Comparison of ENCODE assay signal across 1 cellular context in the genomic region with DNA sequence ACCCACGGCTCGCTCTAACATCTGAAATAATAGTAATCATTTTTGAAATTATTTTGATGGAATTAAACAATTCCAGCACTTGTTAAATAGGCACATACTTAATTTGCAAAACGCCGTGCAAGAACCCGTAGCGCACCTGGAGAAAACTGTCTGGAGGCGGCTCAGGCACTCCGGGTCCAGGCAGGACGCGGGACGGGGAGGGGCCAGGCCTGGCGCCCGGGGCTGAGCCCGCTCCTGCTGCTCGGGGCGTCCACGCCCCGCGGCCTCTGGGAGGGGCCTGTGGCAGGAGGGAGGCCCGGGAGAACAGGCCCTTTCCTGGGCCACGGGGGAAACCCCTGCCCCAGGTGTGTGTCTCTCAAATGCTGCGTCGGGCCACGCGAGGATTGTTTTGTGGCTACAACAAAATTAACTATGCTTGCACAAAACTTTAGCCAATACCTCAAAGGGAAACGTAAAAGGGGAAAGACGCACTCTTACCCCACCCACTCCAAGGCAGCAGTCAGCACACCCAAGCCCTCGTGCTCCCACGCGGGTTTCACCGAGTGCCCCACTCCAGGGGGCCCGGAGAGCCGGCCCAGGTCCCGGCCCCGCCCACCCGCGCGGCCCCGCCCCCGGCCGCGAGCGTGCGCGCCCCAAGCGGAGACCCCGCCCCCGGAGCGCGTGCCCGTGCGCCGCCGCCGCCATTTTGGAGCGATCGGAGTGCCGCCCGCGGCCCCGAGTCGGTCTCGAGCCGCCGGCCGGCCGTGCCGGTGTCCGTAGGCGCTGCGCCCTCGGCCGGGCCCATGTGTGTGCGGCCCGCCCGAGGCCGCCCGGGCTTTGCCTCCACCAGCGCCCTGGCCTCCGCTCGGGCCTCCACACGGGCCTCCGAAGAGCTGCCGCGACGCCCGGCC.
TF ChIP-seq lines count a peak whose summit lies in the region.

A gene with protein sequence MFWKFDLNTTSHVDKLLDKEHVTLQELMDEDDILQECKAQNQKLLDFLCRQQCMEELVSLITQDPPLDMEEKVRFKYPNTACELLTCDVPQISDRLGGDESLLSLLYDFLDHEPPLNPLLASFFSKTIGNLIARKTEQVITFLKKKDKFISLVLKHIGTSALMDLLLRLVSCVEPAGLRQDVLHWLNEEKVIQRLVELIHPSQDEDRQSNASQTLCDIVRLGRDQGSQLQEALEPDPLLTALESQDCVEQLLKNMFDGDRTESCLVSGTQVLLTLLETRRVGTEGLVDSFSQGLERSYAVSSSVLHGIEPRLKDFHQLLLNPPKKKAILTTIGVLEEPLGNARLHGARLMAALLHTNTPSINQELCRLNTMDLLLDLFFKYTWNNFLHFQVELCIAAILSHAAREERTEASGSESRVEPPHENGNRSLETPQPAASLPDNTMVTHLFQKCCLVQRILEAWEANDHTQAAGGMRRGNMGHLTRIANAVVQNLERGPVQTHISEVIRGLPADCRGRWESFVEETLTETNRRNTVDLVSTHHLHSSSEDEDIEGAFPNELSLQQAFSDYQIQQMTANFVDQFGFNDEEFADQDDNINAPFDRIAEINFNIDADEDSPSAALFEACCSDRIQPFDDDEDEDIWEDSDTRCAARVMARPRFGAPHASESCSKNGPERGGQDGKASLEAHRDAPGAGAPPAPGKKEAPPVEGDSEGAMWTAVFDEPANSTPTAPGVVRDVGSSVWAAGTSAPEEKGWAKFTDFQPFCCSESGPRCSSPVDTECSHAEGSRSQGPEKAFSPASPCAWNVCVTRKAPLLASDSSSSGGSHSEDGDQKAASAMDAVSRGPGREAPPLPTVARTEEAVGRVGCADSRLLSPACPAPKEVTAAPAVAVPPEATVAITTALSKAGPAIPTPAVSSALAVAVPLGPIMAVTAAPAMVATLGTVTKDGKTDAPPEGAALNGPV (plus strand): TSS at position 677 of the 890 bp plus-strand sequence. CDS start 50,582 bp downstream, outside the sequence.

TF ChIP-seq in H1, 55 proteins besides CTCF, POLR2A, EP300 and RAD21:
- peak; percentile 91 for TF ChIP-seq YY1 (IDR thresholded peaks at IDR 0.05; ENCODE audit: low read depth, low read length)
- TF ChIP-seq KDM1A (IDR thresholded peaks at IDR 0.05; ENCODE audit: borderline replicate concordance, low read length), result no peak
- TF ChIP-seq HDAC6 (IDR thresholded peaks at IDR 0.05; ENCODE audit: low read depth, low read length), result no peak
- TF ChIP-seq KDM4A (IDR thresholded peaks at IDR 0.05; ENCODE audit: low read depth, low read length, severe bottlenecking), result peak; percentile 74
- TF ChIP-seq, protein P1, sequence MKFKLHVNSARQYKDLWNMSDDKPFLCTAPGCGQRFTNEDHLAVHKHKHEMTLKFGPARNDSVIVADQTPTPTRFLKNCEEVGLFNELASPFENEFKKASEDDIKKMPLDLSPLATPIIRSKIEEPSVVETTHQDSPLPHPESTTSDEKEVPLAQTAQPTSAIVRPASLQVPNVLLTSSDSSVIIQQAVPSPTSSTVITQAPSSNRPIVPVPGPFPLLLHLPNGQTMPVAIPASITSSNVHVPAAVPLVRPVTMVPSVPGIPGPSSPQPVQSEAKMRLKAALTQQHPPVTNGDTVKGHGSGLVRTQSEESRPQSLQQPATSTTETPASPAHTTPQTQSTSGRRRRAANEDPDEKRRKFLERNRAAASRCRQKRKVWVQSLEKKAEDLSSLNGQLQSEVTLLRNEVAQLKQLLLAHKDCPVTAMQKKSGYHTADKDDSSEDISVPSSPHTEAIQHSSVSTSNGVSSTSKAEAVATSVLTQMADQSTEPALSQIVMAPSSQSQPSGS (IDR thresholded peaks at IDR 0.05; ENCODE audit: low read length), result no peak
- TF ChIP-seq TAF7 (optimal IDR thresholded peaks at IDR 0.05; ENCODE audit: borderline replicate concordance, low read depth, low read length), result peak; percentile 31
- peak in 1 of 2 experiments; percentile 21; a peak in 1 of 4 replicates for TF ChIP-seq SIN3A (conservative IDR thresholded peaks at IDR 0.05 in 1 of 2, IDR thresholded peaks at IDR 0.05 in 1 of 2; ENCODE audit: low read depth in 1 of 2, low read length in 2 of 2)
- TF ChIP-seq TAF1 (IDR thresholded peaks at IDR 0.05; ENCODE audit: low read depth, low read length), result peak; percentile 77
- TF ChIP-seq CBX5 (IDR thresholded peaks at IDR 0.05; ENCODE audit: low read depth, low read length), result no peak
- peak; percentile 55 for TF ChIP-seq ASH2L (IDR thresholded peaks at IDR 0.05; ENCODE audit: low read length)
- TF ChIP-seq SP1 (IDR thresholded peaks at IDR 0.05; ENCODE audit: low read depth, low read length), result 0 out of 2 replicates have a peak, but pooled peaks have one; percentile 0
- peak; percentile 80 for TF ChIP-seq PHF8 (conservative IDR thresholded peaks at IDR 0.05; ENCODE audit: low read depth, low read length)
- TF ChIP-seq EGR1 (IDR thresholded peaks at IDR 0.05; ENCODE audit: borderline replicate concordance, low read depth, low read length), result no peak
- TF ChIP-seq BACH1 (IDR thresholded peaks at IDR 0.05; ENCODE audit: low read length), result 0 out of 2 replicates have a peak, but pooled peaks have one; percentile 10
- TF ChIP-seq, protein P2, sequence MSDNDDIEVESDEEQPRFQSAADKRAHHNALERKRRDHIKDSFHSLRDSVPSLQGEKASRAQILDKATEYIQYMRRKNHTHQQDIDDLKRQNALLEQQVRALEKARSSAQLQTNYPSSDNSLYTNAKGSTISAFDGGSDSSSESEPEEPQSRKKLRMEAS (IDR thresholded peaks at IDR 0.05), result 0 out of 2 replicates have a peak, but pooled peaks have one; percentile 18
